In the genomic region with DNA sequence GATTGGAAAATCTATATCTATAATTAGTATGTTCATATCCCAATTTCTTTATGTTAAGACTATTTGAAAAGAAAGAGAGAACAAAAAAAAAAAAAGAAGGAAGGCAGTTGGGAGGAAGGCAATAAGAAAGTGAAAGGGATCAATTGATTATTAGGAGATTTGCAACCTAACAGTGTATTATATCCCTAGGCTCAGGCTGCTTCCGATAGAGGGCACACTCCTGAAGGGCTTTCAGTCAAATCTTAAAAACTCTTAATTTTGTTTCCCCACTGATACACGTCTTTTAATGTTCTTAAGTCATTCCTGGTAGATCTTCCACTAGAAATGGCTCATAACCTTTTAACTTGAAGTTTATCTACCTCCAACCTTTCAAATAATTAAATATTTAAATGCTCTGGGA, we compare ENCODE assay signal across 2 cellular contexts.
TF ChIP-seq lines count a peak whose summit lies in the region.

No MANE protein-coding gene starts in this region.

TF ChIP-seq in A549, 52 proteins besides CTCF, POLR2A, EP300 and RAD21 (continued from another document):
- TF ChIP-seq RFX5 (IDR thresholded peaks at IDR 0.05) (no peak), HOXA7 (CRISPR knock-in tag; IDR thresholded peaks at IDR 0.05) (no peak), FOSB (CRISPR knock-in tag; IDR thresholded peaks at IDR 0.05) (no peak), HEYL (CRISPR knock-in tag; IDR thresholded peaks at IDR 0.05) (no peak), SMC3 (IDR thresholded peaks at IDR 0.05) (no peak), HOXB5 (CRISPR knock-in tag; IDR thresholded peaks at IDR 0.05) (no peak), RCOR1 (IDR thresholded peaks at IDR 0.05; ENCODE audit: low read depth, low read length) (no peak), HDAC2 (IDR thresholded peaks at IDR 0.05) (no peak), HOXB13 (CRISPR knock-in tag; IDR thresholded peaks at IDR 0.05; ENCODE audit: low read depth) (no peak), ZSCAN20 (CRISPR knock-in tag; IDR thresholded peaks at IDR 0.05) (no peak), BHLHE40 (IDR thresholded peaks at IDR 0.05; ENCODE audit: low read depth, low read length) (no peak), KDM1A (IDR thresholded peaks at IDR 0.05; ENCODE audit: low read depth) (no peak)
- TF ChIP-seq, protein P1, sequence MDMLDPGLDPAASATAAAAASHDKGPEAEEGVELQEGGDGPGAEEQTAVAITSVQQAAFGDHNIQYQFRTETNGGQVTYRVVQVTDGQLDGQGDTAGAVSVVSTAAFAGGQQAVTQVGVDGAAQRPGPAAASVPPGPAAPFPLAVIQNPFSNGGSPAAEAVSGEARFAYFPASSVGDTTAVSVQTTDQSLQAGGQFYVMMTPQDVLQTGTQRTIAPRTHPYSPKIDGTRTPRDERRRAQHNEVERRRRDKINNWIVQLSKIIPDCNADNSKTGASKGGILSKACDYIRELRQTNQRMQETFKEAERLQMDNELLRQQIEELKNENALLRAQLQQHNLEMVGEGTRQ (IDR thresholded peaks at IDR 0.05) = no peak
- TF ChIP-seq, protein P2, sequence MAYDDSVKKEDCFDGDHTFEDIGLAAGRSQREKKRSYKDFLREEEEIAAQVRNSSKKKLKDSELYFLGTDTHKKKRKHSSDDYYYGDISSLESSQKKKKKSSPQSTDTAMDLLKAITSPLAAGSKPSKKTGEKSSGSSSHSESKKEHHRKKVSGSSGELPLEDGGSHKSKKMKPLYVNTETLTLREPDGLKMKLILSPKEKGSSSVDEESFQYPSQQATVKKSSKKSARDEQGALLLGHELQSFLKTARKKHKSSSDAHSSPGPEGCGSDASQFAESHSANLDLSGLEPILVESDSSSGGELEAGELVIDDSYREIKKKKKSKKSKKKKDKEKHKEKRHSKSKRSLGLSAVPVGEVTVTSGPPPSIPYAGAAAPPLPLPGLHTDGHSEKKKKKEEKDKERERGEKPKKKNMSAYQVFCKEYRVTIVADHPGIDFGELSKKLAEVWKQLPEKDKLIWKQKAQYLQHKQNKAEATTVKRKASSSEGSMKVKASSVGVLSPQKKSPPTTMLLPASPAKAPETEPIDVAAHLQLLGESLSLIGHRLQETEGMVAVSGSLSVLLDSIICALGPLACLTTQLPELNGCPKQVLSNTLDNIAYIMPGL (CRISPR knock-in tag; IDR thresholded peaks at IDR 0.05; ENCODE audit: borderline replicate concordance) = no peak
- TF ChIP-seq, protein P3, sequence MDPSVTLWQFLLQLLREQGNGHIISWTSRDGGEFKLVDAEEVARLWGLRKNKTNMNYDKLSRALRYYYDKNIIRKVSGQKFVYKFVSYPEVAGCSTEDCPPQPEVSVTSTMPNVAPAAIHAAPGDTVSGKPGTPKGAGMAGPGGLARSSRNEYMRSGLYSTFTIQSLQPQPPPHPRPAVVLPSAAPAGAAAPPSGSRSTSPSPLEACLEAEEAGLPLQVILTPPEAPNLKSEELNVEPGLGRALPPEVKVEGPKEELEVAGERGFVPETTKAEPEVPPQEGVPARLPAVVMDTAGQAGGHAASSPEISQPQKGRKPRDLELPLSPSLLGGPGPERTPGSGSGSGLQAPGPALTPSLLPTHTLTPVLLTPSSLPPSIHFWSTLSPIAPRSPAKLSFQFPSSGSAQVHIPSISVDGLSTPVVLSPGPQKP (IDR thresholded peaks at IDR 0.05; ENCODE audit: low read depth, low read length) = no peak
- TF ChIP-seq, protein P4, sequence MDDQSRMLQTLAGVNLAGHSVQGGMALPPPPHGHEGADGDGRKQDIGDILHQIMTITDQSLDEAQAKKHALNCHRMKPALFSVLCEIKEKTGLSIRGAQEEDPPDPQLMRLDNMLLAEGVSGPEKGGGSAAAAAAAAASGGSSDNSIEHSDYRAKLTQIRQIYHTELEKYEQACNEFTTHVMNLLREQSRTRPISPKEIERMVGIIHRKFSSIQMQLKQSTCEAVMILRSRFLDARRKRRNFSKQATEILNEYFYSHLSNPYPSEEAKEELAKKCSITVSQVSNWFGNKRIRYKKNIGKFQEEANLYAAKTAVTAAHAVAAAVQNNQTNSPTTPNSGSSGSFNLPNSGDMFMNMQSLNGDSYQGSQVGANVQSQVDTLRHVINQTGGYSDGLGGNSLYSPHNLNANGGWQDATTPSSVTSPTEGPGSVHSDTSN (IDR thresholded peaks at IDR 0.05) = no peak
- TF ChIP-seq, protein P5, sequence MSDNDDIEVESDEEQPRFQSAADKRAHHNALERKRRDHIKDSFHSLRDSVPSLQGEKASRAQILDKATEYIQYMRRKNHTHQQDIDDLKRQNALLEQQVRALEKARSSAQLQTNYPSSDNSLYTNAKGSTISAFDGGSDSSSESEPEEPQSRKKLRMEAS (IDR thresholded peaks at IDR 0.05) = no peak

TF ChIP-seq in H1, 55 proteins besides CTCF, POLR2A, EP300 and RAD21 (continued from another document):
- TF ChIP-seq, protein P6, sequence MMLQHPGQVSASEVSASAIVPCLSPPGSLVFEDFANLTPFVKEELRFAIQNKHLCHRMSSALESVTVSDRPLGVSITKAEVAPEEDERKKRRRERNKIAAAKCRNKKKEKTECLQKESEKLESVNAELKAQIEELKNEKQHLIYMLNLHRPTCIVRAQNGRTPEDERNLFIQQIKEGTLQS (IDR thresholded peaks at IDR 0.05; ENCODE audit: insufficient read depth, low read depth, low read length) = no peak
- no peak for TF ChIP-seq SRF (IDR thresholded peaks at IDR 0.05; ENCODE audit: low read depth, low read length)
- TF ChIP-seq SIRT6 (IDR thresholded peaks at IDR 0.05; ENCODE audit: low read length) = no peak
- TF ChIP-seq NANOG (IDR thresholded peaks at IDR 0.05; ENCODE audit: insufficient read depth, low read depth, low read length, poor library complexity, severe bottlenecking) = no peak
- TF ChIP-seq CEBPB (IDR thresholded peaks at IDR 0.05; ENCODE audit: low read depth, low read length) = no peak
- no peak for TF ChIP-seq FOSL1 (IDR thresholded peaks at IDR 0.05; ENCODE audit: insufficient read depth, low read depth, low read length)
- TF ChIP-seq RFX5 (IDR thresholded peaks at IDR 0.05; ENCODE audit: borderline replicate concordance, low read depth, low read length) = no peak
- TF ChIP-seq POU5F1 (IDR thresholded peaks at IDR 0.05; ENCODE audit: low read depth, low read length) = no peak
- no peak for TF ChIP-seq RNF2 (IDR thresholded peaks at IDR 0.05; ENCODE audit: borderline replicate concordance, low read depth, low read length, missing control alignments, poor library complexity, severe bottlenecking)
- TF ChIP-seq CBX8 (IDR thresholded peaks at IDR 0.05; ENCODE audit: borderline replicate concordance, low read depth, low read length) = no peak
- TF ChIP-seq TCF12 (IDR thresholded peaks at IDR 0.05; ENCODE audit: low read depth, low read length) = no peak
- no peak for TF ChIP-seq MAFK (IDR thresholded peaks at IDR 0.05; ENCODE audit: low read depth, low read length)
- TF ChIP-seq TAF7 (optimal IDR thresholded peaks at IDR 0.05; ENCODE audit: borderline replicate concordance, low read depth, low read length) = no peak
- TF ChIP-seq GTF2F1 (IDR thresholded peaks at IDR 0.05; ENCODE audit: borderline replicate concordance, low read depth, low read length) = no peak
- no peak for TF ChIP-seq HDAC6 (IDR thresholded peaks at IDR 0.05; ENCODE audit: low read depth, low read length)
- TF ChIP-seq BCL11A (IDR thresholded peaks at IDR 0.05; ENCODE audit: low read depth in 2 of 2, low read length in 2 of 2) = no peak
